ENCODE assay signal across 9 cellular contexts in the genomic region with DNA sequence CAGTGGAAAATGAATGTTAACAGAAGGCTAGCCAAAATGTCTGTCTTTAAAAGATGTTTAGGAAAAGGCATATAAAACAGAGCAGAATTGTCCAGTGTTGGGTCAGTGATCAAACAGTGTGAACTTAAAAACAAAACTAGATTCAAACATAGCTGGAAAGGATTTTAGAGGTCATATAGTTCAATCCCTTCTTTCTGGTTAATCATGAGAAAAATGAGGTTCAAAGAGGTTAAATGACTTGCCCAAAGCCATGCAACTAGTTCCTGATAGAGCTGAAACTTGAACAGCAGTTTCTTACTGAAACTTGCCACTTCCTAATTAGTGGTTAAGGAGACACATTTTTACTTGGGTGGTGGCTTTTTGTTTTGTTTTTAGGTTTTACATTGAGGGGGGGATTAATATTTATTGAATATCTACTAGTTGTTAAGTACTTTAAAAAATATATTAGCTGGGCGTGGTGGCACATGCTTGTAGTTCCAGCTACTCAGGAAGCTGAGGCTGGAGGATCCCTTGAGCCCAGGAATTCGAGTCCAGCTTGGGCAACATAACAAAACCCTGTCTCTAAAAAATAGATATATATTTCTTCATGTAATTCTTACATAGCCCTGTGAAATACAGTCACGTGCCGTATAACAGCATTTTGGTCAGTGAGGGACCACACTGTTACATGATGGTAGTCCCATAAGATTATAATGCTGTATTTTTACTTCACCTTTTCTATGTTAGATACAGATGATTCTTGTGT. TPM values are rescaled to one million over a fixed set of nuclear protein-coding genes. Genes with fewer than 3 reads are reported as not detected.
DNase-seq lines count a peak whose midpoint lies in the region; ATAC-seq, FAIRE-seq and TF ChIP-seq lines count a peak whose summit lies in the region.
"Had no signal": no experiment of that assay in that cellular context is flagged by ENCODE, and none has a peak within 500 bp of the region (broad histone marks: within the 10 kb centered on the region; RNA-seq: fewer than 3 reads in every experiment).

No MANE protein-coding gene starts in this region.

- peaks cover 10% of the 10 kb centered on the region for H3K9me3 Mint-ChIP-seq in glutamatergic neuron (ENCODE audit: unreplicated experiment)

- H3K9me3 ChIP-seq in cardiac muscle cell (ENCODE audit: low read depth), result no peaks in the 10 kb centered on the region
- H3K9me3 ChIP-seq in right cardiac atrium (ENCODE audit: control insufficient read depth, low read length), result no peaks in the 10 kb centered on the region
- no peaks in the 10 kb centered on the region for H3K9me3 ChIP-seq in uterus
- H3K9me3 ChIP-seq: SK-N-SH had no signal

- no peak overlapping the region for H3K4me3 Mint-ChIP-seq in glutamatergic neuron (ENCODE audit: unreplicated experiment)

- DNase-seq in cardiac muscle cell (ENCODE audit: low read depth in 1 of 2, low spot score in 1 of 2) (peak in 1 of 2 donors; percentile 55), right cardiac atrium (no peak), RCC 7860 (ENCODE audit: low spot score) (peak; percentile 4), foreskin keratinocyte (peak in 1 of 2 donors; percentile 28), uterus (no peak), cortex of kidney (lab: John Stamatoyannopoulos, UW) (no peak), midbrain (lab: John Stamatoyannopoulos, UW) (no peak), glutamatergic neuron (no peak)
- DNase-seq: SK-N-SH had no signal

- H3K27me3 ChIP-seq in cardiac muscle cell (no peaks in the 10 kb centered on the region), right cardiac atrium (ENCODE audit: control insufficient read depth, insufficient read depth) (no peaks in the 10 kb centered on the region), foreskin keratinocyte (no peaks in the 10 kb centered on the region), uterus (no peaks in the 10 kb centered on the region)

- 65% methylated on average over 4 of the region's 4 CpGs for WGBS in right cardiac atrium

- peaks cover 29% of the 10 kb centered on the region for H3K4me1 Mint-ChIP-seq in glutamatergic neuron (ENCODE audit: low read depth, unreplicated experiment)

- TF ChIP-seq POLR2A in uterus (IDR thresholded peaks at IDR 0.05), result no peak

- ATAC-seq in right cardiac atrium (no peak), foreskin keratinocyte (no peak)

- no peak overlapping the region for H3K27ac Mint-ChIP-seq in glutamatergic neuron (ENCODE audit: unreplicated experiment)

- FAIRE-seq in RCC 7860 (lab: Jason Lieb, UNC), result no peak

- H3K4me1 ChIP-seq in cardiac muscle cell (ENCODE audit: low read depth), result peaks cover 46% of the 10 kb centered on the region
- H3K4me1 ChIP-seq in right cardiac atrium (ENCODE audit: control insufficient read depth, insufficient read depth, low read length), result peaks cover 12% of the 10 kb centered on the region
- H3K4me1 ChIP-seq in foreskin keratinocyte, result peaks cover 34% of the 10 kb centered on the region
- H3K4me1 ChIP-seq in uterus, result peaks cover 0 to 9% of the 10 kb centered on the region in 2 donors

- H3K27ac ChIP-seq in cardiac muscle cell (peak overlapping the region; percentile 77), right cardiac atrium (ENCODE audit: low read length) (no peak overlapping the region), foreskin keratinocyte (peak overlapping the region; percentile 70), uterus (peak overlapping the region; percentile 18 to 39)

- H3K4me3 ChIP-seq in cardiac muscle cell (no peak overlapping the region), right cardiac atrium (ENCODE audit: low read length) (no peak overlapping the region), uterus (no peak overlapping the region)

- H3K36me3 ChIP-seq in cardiac muscle cell (peaks cover 12% of the 10 kb centered on the region), uterus (no peaks in the 10 kb centered on the region)

- TF ChIP-seq CTCF in cardiac muscle cell (IDR thresholded peaks at IDR 0.05; ENCODE audit: low read depth, low read length) (no peak), foreskin keratinocyte (conservative IDR thresholded peaks at IDR 0.05) (no peak), uterus (IDR thresholded peaks at IDR 0.05) (no peak), glutamatergic neuron (IDR thresholded peaks at IDR 0.05; ENCODE audit: partially characterized antibody, unreplicated experiment) (no peak)

- intact Hi-C loops in right cardiac atrium (cut with DNase I) (no loop called here), uterus (cut with DNase I; ENCODE audit: low total_unique reads) (no loop called here)

- peaks cover 5% of the 10 kb centered on the region for H3K36me3 Mint-ChIP-seq in glutamatergic neuron (ENCODE audit: unreplicated experiment)

- peaks cover 4% of the 10 kb centered on the region for H3K27me3 Mint-ChIP-seq in glutamatergic neuron (ENCODE audit: unreplicated experiment)

RNA-seq across cellular contexts. Expression of a gene that starts 20.4 kb away (rescaled TPM):
- total RNA-seq in cardiac muscle cell (38.1 and 46.4 TPM in 2 replicates), right cardiac atrium (10 to 100 TPM; 14.6 to 19.4 (median 16.3) TPM), foreskin keratinocyte (14.0 and 14.3 TPM in 2 replicates), uterus (10 to 100 TPM in 3 of 4 donors, 1 to 10 TPM in 1; 2.6 to 31.6 (median 14.4) TPM), glutamatergic neuron (ENCODE audit: unreplicated experiment) (50.2 TPM)
- polyA plus RNA-seq in cardiac muscle cell (11.9 and 12.5 TPM in 2 replicates), right cardiac atrium (15.2 TPM), foreskin keratinocyte (7.3 and 7.4 TPM in 2 replicates)

RNA-seq across cellular contexts. Expression of a gene that starts 34.9 kb away (rescaled TPM):
- 8.2 and 12.5 TPM in 2 replicates for total RNA-seq in cardiac muscle cell
- polyA plus RNA-seq in cardiac muscle cell, result 8.2 and 15.0 TPM in 2 replicates
- 10 to 100 TPM; 20.8 to 39.3 (median 30.0) TPM for total RNA-seq in right cardiac atrium
- 30.3 TPM for polyA plus RNA-seq in right cardiac atrium
- 0.11 and 0.44 TPM in 2 replicates for total RNA-seq in foreskin keratinocyte
- polyA plus RNA-seq in foreskin keratinocyte, result 0.12 and 0.15 TPM in 2 replicates
- 100 to 1,000 TPM in 1 of 4 donors, 10 to 100 TPM in 2, 1 to 10 TPM in 1; 6.4 to 153 (median 42.1) TPM for total RNA-seq in uterus
- total RNA-seq in glutamatergic neuron (ENCODE audit: unreplicated experiment), result 31.3 TPM
